14 cellular contexts compared by ENCODE assay signal in the genomic region with DNA sequence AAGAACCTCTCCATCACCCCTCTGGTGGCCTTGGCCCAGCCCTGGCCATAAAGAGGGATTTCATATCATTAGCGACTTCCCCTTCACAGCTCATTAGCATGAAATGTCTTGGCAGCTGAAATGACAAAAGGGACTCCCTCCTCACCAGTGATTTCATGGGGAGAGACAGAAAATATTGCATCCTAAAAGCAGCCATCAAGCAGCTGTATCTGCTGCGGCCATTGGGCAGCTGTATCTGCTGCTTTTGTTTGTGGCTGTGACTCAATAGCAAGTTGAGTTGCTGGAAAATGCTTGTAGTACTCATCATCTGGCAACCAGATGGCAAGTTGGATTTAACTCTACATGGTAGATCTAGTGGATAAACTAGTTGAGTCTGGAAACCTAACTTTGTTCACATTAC.
DNase-seq lines count a peak whose midpoint lies in the region; ATAC-seq and TF ChIP-seq lines count a peak whose summit lies in the region.
"Had no signal": no experiment of that assay in that cellular context is flagged by ENCODE, and none has a peak within 500 bp of the region (broad histone marks: within the 10 kb centered on the region; RNA-seq: fewer than 3 reads in every experiment).

No MANE protein-coding gene starts in this region.

- H3K27ac Mint-ChIP-seq in H9 = no peak overlapping the region
- H3K27ac Mint-ChIP-seq: activated naive CD8-positive, alpha-beta T cell; immature natural killer cell; progenitor cell of endocrine pancreas had no signal

- H3K4me1 Mint-ChIP-seq in H9 = no peaks in the 10 kb centered on the region

- no peak overlapping the region for H3K4ac ChIP-seq in H9 (ENCODE audit: low read depth, low read length)

- WGBS in H9 (ENCODE audit: extremely low coverage, insufficient read length, low lambda C conversion rate) = no CpG with 5 or more reads among the region's 2 CpGs

- H3K4me2 ChIP-seq in H9 (ENCODE audit: insufficient read depth, insufficient read length, low read length) = no peak overlapping the region

- no peak overlapping the region for H4K8ac ChIP-seq in H9 (replicated peaks; ENCODE audit: insufficient read length, low read depth, low read length)

- H3K27me3 Mint-ChIP-seq in H9 (ENCODE audit: low read depth) = no peaks in the 10 kb centered on the region
- H3K27me3 Mint-ChIP-seq: activated naive CD8-positive, alpha-beta T cell; progenitor cell of endocrine pancreas had no signal

- no peak overlapping the region for H3K27ac ChIP-seq in H9 (ENCODE audit: insufficient read length, low read depth, low read length)
- H3K27ac ChIP-seq: transverse colon had no signal

- no peak overlapping the region for H3K56ac ChIP-seq in H9 (ENCODE audit: insufficient read length, low read depth, low read length)

- ATAC-seq in GM21619 (IDR thresholded peaks at IDR 0.05; ENCODE audit: unreplicated experiment) = no peak

- H3K79me2 ChIP-seq in H9 (ENCODE audit: insufficient read depth, low read length) = no peaks in the 10 kb centered on the region

- no peak overlapping the region for H2BK20ac ChIP-seq in H9 (ENCODE audit: low read depth, low read length, poor library complexity, severe bottlenecking)

- no peaks in the 10 kb centered on the region for H4K20me1 ChIP-seq in H9 (ENCODE audit: control insufficient read depth, insufficient read depth, insufficient read length)

- TF ChIP-seq CTCF in epithelial cell of esophagus (IDR thresholded peaks at IDR 0.05; ENCODE audit: insufficient read depth, low read depth, low read length, missing control alignments) (no peak), H9 (conservative IDR thresholded peaks at IDR 0.05) (no peak)

- no peak overlapping the region for H2BK120ac ChIP-seq in H9 (ENCODE audit: low read depth, low read length, poor library complexity, severe bottlenecking)

- no peak overlapping the region for H2AK5ac ChIP-seq in H9 (ENCODE audit: insufficient read length, low read length)

- no peaks in the 10 kb centered on the region; a peak in 2 of 7 replicates for H3K36me3 Mint-ChIP-seq in H9 (ENCODE audit: insufficient read depth in 1 of 3, low read depth in 3 of 3)
- H3K36me3 Mint-ChIP-seq: activated naive CD8-positive, alpha-beta T cell; immature natural killer cell had no signal

- no peak overlapping the region for H3K4me3 ChIP-seq in epithelial cell of esophagus (ENCODE audit: low read length)
- H3K4me3 ChIP-seq: transverse colon had no signal

- H2BK15ac ChIP-seq in H9 (ENCODE audit: low read depth, low read length) = no peak overlapping the region

- no peak overlapping the region for H4K91ac ChIP-seq in H9 (ENCODE audit: insufficient read length, low read depth, low read length)

- H3K23ac ChIP-seq in H9 (ENCODE audit: insufficient read length, low read depth, low read length) = no peak overlapping the region

- H2AFZ ChIP-seq in H9 (ENCODE audit: low read length) = no peak overlapping the region

- H4K5ac ChIP-seq in H9 (ENCODE audit: insufficient read length, low read depth, low read length) = no peak overlapping the region

- H3K23me2 ChIP-seq in H9 (ENCODE audit: insufficient read length, low read depth, low read length, poor library complexity, severe bottlenecking) = no peaks in the 10 kb centered on the region

- H3K4me1 ChIP-seq in H9 (ENCODE audit: insufficient read depth, low read length) = no peaks in the 10 kb centered on the region
- H3K4me1 ChIP-seq: transverse colon had no signal

- no peak overlapping the region for H3K14ac ChIP-seq in H9 (ENCODE audit: insufficient read depth, low read length)

- no peak overlapping the region for H2BK5ac ChIP-seq in H9 (ENCODE audit: insufficient read length, low read length)

- H3K9me3 ChIP-seq in H9 (ENCODE audit: control insufficient read depth, low read depth, low read length) = no peaks in the 10 kb centered on the region
- H3K9me3 ChIP-seq: transverse colon had no signal

- H3K4me3 Mint-ChIP-seq in H9 = no peak overlapping the region
- H3K4me3 Mint-ChIP-seq: activated naive CD8-positive, alpha-beta T cell; immature natural killer cell had no signal

- H3K79me1 ChIP-seq in H9 (ENCODE audit: insufficient read depth, low read depth, low read length, poor library complexity, severe bottlenecking) = no peaks in the 10 kb centered on the region

- H3T11ph ChIP-seq in H9 (ENCODE audit: low read length) = no peak overlapping the region

- no peak overlapping the region for H3K9ac ChIP-seq in H9 (ENCODE audit: extremely low read depth, insufficient read length, low read length)

- no peak overlapping the region for H3K18ac ChIP-seq in H9 (ENCODE audit: insufficient read length, low read depth, low read length)

- no peaks in the 10 kb centered on the region for H3K27me3 ChIP-seq in H9 (ENCODE audit: insufficient read depth, low read length)
- H3K27me3 ChIP-seq: transverse colon had no signal

- no peak overlapping the region for H2BK12ac ChIP-seq in H9 (ENCODE audit: insufficient read length, low read depth, low read length)

- DNase-seq in NCI-H345 (lab: John Stamatoyannopoulos, UW) (peak; percentile 16), NCI-H345 treated with DMSO at 0.1 percent for 48 hours (lab: John Stamatoyannopoulos, UW; ENCODE audit: unreplicated experiment) (no peak), NOMO-1 treated with DMSO at 0.1 percent for 48 hours (lab: John Stamatoyannopoulos, UW; ENCODE audit: unreplicated experiment) (peak; percentile 58), epithelial cell of esophagus (ENCODE audit: low read depth) (peak; percentile 30), H9 (no peak), activated gamma-delta T cell (lab: John Stamatoyannopoulos, UW) (no peak), NCI-H524 treated with DMSO at 0.1 percent for 48 hours (lab: John Stamatoyannopoulos, UW) (no peak)
- DNase-seq: GOT3; immature natural killer cell; stimulated activated CD8-positive, alpha-beta memory T cell treated with anti-CD3 and anti-CD28 coated beads, Interleukin-4, amount 100 ng/mL, for 48 hours; transverse colon had no signal

- H3K9me3 Mint-ChIP-seq in H9 = peaks cover 3 to 7% of the 10 kb centered on the region in 2 experiments; a peak in 3 of 5 replicates

Comparison
In these comparisons a context has a peak if more than half of its experiments do, and no peak if none do; other contexts are left out.
1. DNase-seq: peak in NCI-H345 (single experiment), NOMO-1 treated with DMSO at 0.1 percent for 48 hours (single experiment) and epithelial cell of esophagus (single experiment); none in NCI-H345 treated with DMSO at 0.1 percent for 48 hours (single experiment), H9 (single experiment), activated gamma-delta T cell (single experiment) and NCI-H524 treated with DMSO at 0.1 percent for 48 hours (single experiment).